In the genomic region with DNA sequence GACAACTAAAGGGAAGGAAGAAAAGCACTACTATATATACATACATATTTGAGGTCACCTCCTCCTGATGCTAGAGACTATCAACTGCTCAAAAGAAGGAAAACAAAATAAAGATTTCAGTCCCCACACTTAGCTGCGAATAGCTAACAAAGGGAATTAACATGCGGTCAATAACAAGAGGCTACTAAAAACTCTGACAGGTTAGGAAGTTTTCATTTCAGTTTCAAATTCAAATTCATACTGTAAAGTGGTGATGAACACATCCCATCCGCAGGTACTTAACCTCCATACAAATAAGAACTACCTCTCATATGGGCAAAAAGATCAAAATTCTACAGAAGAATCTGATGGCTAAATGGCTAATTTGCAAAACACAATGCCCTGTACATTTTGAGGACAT, we compare ENCODE assay signal across 8 cellular contexts. TPM values are rescaled to one million over a fixed set of nuclear protein-coding genes. Genes with fewer than 3 reads are reported as not detected.
DNase-seq lines count a peak whose midpoint lies in the region; ATAC-seq and TF ChIP-seq lines count a peak whose summit lies in the region.

No MANE protein-coding gene starts in this region.

- peak overlapping the region; percentile 96 for H3K9ac ChIP-seq in NT2/D1 (ENCODE audit: insufficient read length, low read depth)

- CTCF ChIA-PET in Calu3 (lab: Charles Lee): interaction anchor here (0.8 to 1.1 kb wide), 2 partner anchors 59 to 102 kb away, joined by 3 read pairs; no protein-coding TSS in a partner anchor

- peaks cover 22% of the 10 kb centered on the region for H3K36me3 ChIP-seq in NT2/D1 (ENCODE audit: insufficient read depth, insufficient read length, low read length)

- H3K4me1 ChIP-seq in NT2/D1 (ENCODE audit: insufficient read depth, insufficient read length): peaks cover 5% of the 10 kb centered on the region

- BruUV-seq in Calu3 (replicated peaks; lab: Mats Ljungman, UMichigan): no TSS peak

- ATAC-seq in GM21367 (IDR thresholded peaks at IDR 0.05; ENCODE audit: unreplicated experiment): no peak
- ATAC-seq in HG02678 (IDR thresholded peaks at IDR 0.05; ENCODE audit: unreplicated experiment): no peak

- DNase-seq in Calu3: no peak
- no peak for DNase-seq in NT2/D1 (ENCODE audit: low read depth, low spot score)
- DNase-seq in dermis blood vessel endothelial cell: peak; percentile 7
- DNase-seq in nephron progenitor cell: no peak
- no peak for DNase-seq in HuH-7.5 (ENCODE audit: low spot score)
- DNase-seq in DMS79 (lab: John Stamatoyannopoulos, UW): no peak

- H3K9me3 ChIP-seq in NT2/D1 (ENCODE audit: insufficient read depth, low read length): no peaks in the 10 kb centered on the region

- H3K9me3 Mint-ChIP-seq in Calu3 (ENCODE audit: low read depth, unreplicated experiment) (no peaks in the 10 kb centered on the region), nephron progenitor cell (no peaks in the 10 kb centered on the region)

- H3K4me3 ChIP-seq in NT2/D1 (ENCODE audit: insufficient read length, low read depth): peak overlapping the region; percentile 90

- no peaks in the 10 kb centered on the region for H3K27me3 ChIP-seq in NT2/D1 (ENCODE audit: insufficient read depth, insufficient read length)

- intact Hi-C loops in Calu3 (cut with micrococcal nuclease; ENCODE audit: unreplicated experiment): no loop called here

- H3K27ac Mint-ChIP-seq in Calu3 (ENCODE audit: unreplicated experiment) (peak overlapping the region; percentile 17), nephron progenitor cell (peak overlapping the region; percentile 56)

- H3K4me1 Mint-ChIP-seq in Calu3 (ENCODE audit: low read depth, unreplicated experiment) (peaks cover 18% of the 10 kb centered on the region), nephron progenitor cell (peaks cover 45% of the 10 kb centered on the region)

- H3K4me3 Mint-ChIP-seq in Calu3 (ENCODE audit: low read depth, unreplicated experiment): peak overlapping the region; percentile 98
- peak overlapping the region; percentile 98 for H3K4me3 Mint-ChIP-seq in nephron progenitor cell

- peaks cover 50% of the 10 kb centered on the region for H3K36me3 Mint-ChIP-seq in Calu3 (ENCODE audit: insufficient read depth, unreplicated experiment)
- peaks cover 25% of the 10 kb centered on the region for H3K36me3 Mint-ChIP-seq in nephron progenitor cell (ENCODE audit: low read depth)

- H3K27me3 Mint-ChIP-seq in Calu3 (ENCODE audit: unreplicated experiment) (no peaks in the 10 kb centered on the region), nephron progenitor cell (ENCODE audit: low read depth, poor library complexity) (no peaks in the 10 kb centered on the region)

- TF ChIP-seq CTCF in Calu3 (IDR thresholded peaks at IDR 0.05; ENCODE audit: unreplicated experiment) (no peak), nephron progenitor cell (IDR thresholded peaks at IDR 0.05) (no peak)

RNA-seq across cellular contexts. Expression of gene NAP1L4, which starts 2.6 kb away (rescaled TPM):
- total RNA-seq in Calu3 (2022): 140 and 150 TPM in 2 replicates
- 132 and 165 TPM in 2 replicates for total RNA-seq in dermis blood vessel endothelial cell
